ENCODE assay signal across 8 cellular contexts in genomic region chr12:48865141-48865440, GRCh38. TPM values are rescaled to one million over a fixed set of nuclear protein-coding genes. Genes with fewer than 3 reads are reported as not detected.
DNase-seq lines count a peak whose midpoint lies in the region; ATAC-seq, FAIRE-seq and TF ChIP-seq lines count a peak whose summit lies in the region.

No MANE protein-coding gene starts in this region.

- H3K4me2 ChIP-seq in A549 (peak overlapping the region; percentile 84), GM12878 (ENCODE audit: control insufficient read depth, insufficient read depth) (peak overlapping the region; percentile 99)

- H3K4me1 ChIP-seq in A549 (peaks cover 71% of the 10 kb centered on the region), GM12878 (ENCODE audit: control insufficient read depth, insufficient read depth, low read length) (peaks cover 12% of the 10 kb centered on the region)

- no TSS peak for BruUV-seq in GM12878 (replicated peaks; lab: Mats Ljungman, UMichigan)

- H4K20me1 ChIP-seq in GM12878 (ENCODE audit: control insufficient read depth, insufficient read depth), result no peaks in the 10 kb centered on the region

- 14% methylated on average over 4 of the region's 4 CpGs for WGBS in A549 (ENCODE audit: missing lambda C conversion rate)
- WGBS in GM12878 (ENCODE audit: insufficient coverage, insufficient replicate concordance, low lambda C conversion rate, missing lambda C conversion rate), result 1% methylated on average over 4 of the region's 4 CpGs

- SMC1A ChIA-PET in GM12878 (lab: Charles Lee; ENCODE audit: uncharacterized antibody, unreplicated experiment), result interaction anchor here (0.9 to 10.6 kb wide), 10 partner anchors 13 to 245 kb away, joined by 3 to 79 read pairs (median 3); partner anchors contain the start of genes ARF3, DDX23 and LMBR1L

- H2AFZ ChIP-seq in GM12878 (ENCODE audit: control insufficient read depth, low read depth, low read length), result peak overlapping the region; percentile 84

- H3K4me3 ChIP-seq in A549, result peak overlapping the region; percentile 68
- H3K4me3 ChIP-seq in HFF-Myc (replicated peaks; ENCODE audit: low read depth, low read length), result peak overlapping the region; percentile 52
- H3K4me3 ChIP-seq in GM12878, result peak overlapping the region; percentile 79

- intact Hi-C loops in GM12878 (cut with micrococcal nuclease; ENCODE audit: unreplicated experiment), result no loop called here

- ATAC-seq in A549 (peak in 1 of 2 experiments; percentile 32; a peak in 3 of 6 replicates), GM12878 (no peak; the same call in 2 of the 3 replicates), memory B cell (ENCODE audit: low read depth) (no peak), HG03521 (IDR thresholded peaks at IDR 0.05; ENCODE audit: unreplicated experiment) (no peak)

- peak overlapping the region; percentile 94 for H3K4me3 Mint-ChIP-seq in memory B cell

- TF ChIP-seq POLR2A in A549 (IDR thresholded peaks at IDR 0.05; ENCODE audit: low read length) (no peak), GM12878 (IDR thresholded peaks at IDR 0.05; ENCODE audit: low read depth, low read length) (no peak)

- H3K36me3 Mint-ChIP-seq in memory B cell, result peaks cover 7% of the 10 kb centered on the region

- peaks cover 0 to 3% of the 10 kb centered on the region in 2 experiments; a peak in 2 of 4 replicates for H3K36me3 ChIP-seq in GM12878 (ENCODE audit: control insufficient read depth in 2 of 2, insufficient read depth in 2 of 2, low read length in 1 of 2)

- peaks cover 20% of the 10 kb centered on the region for H3K4me1 Mint-ChIP-seq in memory B cell

- RAD21 ChIA-PET in GM12878 (lab: Charles Lee; ENCODE audit: unreplicated experiment), result interaction anchor here (1.0 to 3.4 kb wide), 10 partner anchors 9 to 135 kb away, joined by 3 to 42 read pairs (median 4); partner anchors contain the start of genes ARF3, DDX23 and FKBP11

- in situ Hi-C loops in GM12878 (cut with MboI), result no loop called here

- POLR2A ChIA-PET in A549 (lab: Yijun Ruan, JAX), result interaction anchor here (1.1 to 5.5 kb wide), 14 partner anchors 8 to 265 kb away, joined by 3 to 157 read pairs (median 16); partner anchors contain the start of genes ARF3, DDX23 and FKBP11
- POLR2A ChIA-PET in GM12878 (lab: Charles Lee), result interaction anchor here (0.5 to 5.0 kb wide), 9 partner anchors 7 to 533 kb away, joined by 4 to 52 read pairs (median 8); partner anchors contain the start of gene DDX23

- DNase-seq in A549 (ENCODE audit: low read depth in 1 of 2, low spot score in 1 of 2), result no peak
- no peak for DNase-seq in HFF-Myc (ENCODE audit: extremely low read depth, low read depth)
- DNase-seq in GM12878 (ENCODE audit: low read depth, low spot score), result no peak
- DNase-seq in memory B cell (ENCODE audit: low spot score in 2 of 2), result peak in 1 of 2 donors; percentile 43
- DNase-seq in activated gamma-delta T cell treated with Interleukin-2 at 50 U/mL for 16 hours, result no peak
- DNase-seq in GM19240 (ENCODE audit: insufficient read length, low spot score), result no peak
- DNase-seq in NCI-H446 treated with DMSO at 0.1 percent for 48 hours (lab: John Stamatoyannopoulos, UW), result no peak

- H3K27ac ChIP-seq in A549, result peak overlapping the region; percentile 68 to 86
- H3K27ac ChIP-seq in GM12878 (ENCODE audit: control insufficient read depth, insufficient read depth), result peak overlapping the region; percentile 49

- H3K27me3 ChIP-seq in GM12878 (replicated peaks in 1 of 2; ENCODE audit: control insufficient read depth in 2 of 2, insufficient read depth in 2 of 2, low read length in 1 of 2), result no peaks in the 10 kb centered on the region

- FAIRE-seq in A549 (lab: Jason Lieb, UNC) (no peak), GM12878 (lab: Jason Lieb, UNC) (no peak)

- no peak for TF ChIP-seq RAD21 in A549 (conservative IDR thresholded peaks at IDR 0.05 in 1 of 2, IDR thresholded peaks at IDR 0.05 in 1 of 2)
- TF ChIP-seq RAD21 in GM12878 (IDR thresholded peaks at IDR 0.05; ENCODE audit: insufficient read depth, low read depth, low read length), result no peak

- H3K27me3 Mint-ChIP-seq in memory B cell, result peaks cover 3% of the 10 kb centered on the region

- TF ChIP-seq CTCF in A549 (IDR thresholded peaks at IDR 0.05), result no peak
- no peak for TF ChIP-seq CTCF in HFF-Myc (IDR thresholded peaks at IDR 0.05; ENCODE audit: low read depth, low read length, missing control alignments)
- TF ChIP-seq CTCF in GM12878 (IDR thresholded peaks at IDR 0.05 in 2 of 3, conservative IDR thresholded peaks at IDR 0.05 in 1 of 3; ENCODE audit: control insufficient read depth in 2 of 3, extremely low read depth in 1 of 3, insufficient read depth in 1 of 3, low read depth in 3 of 3, low read length in 3 of 3), result no peak

- H3K9me3 Mint-ChIP-seq in memory B cell, result no peaks in the 10 kb centered on the region

- peak overlapping the region; percentile 73 for H3K9ac ChIP-seq in GM12878 (ENCODE audit: control insufficient read depth, insufficient read depth, low read length)

- TF ChIP-seq EP300 in A549 (IDR thresholded peaks at IDR 0.05) (no peak), GM12878 (IDR thresholded peaks at IDR 0.05; ENCODE audit: borderline replicate concordance in 1 of 2, control insufficient read depth in 1 of 2, low read depth in 2 of 2, low read length in 2 of 2) (no peak)

- CTCF ChIA-PET in A549 (lab: Yijun Ruan, JAX), result interaction anchor here (0.8 to 33.1 kb wide), 6 partner anchors 3 to 132 kb away, joined by 3 to 1365 read pairs (median 157); partner anchors contain the start of genes DDX23, FKBP11 and RND1
- CTCF ChIA-PET in GM12878 (lab: Yijun Ruan, JAX), result interaction anchor here (0.6 to 9.9 kb wide), 14 partner anchors 11 to 199 kb away, joined by 3 to 135 read pairs (median 3); partner anchors contain the start of genes DDX23 and FKBP11

- H3K9me3 ChIP-seq in A549 (no peaks in the 10 kb centered on the region), GM12878 (replicated peaks; ENCODE audit: control insufficient read depth, insufficient read depth, low read length) (no peaks in the 10 kb centered on the region)

- peak overlapping the region; percentile 84 for H3K27ac Mint-ChIP-seq in memory B cell

- H3K79me2 ChIP-seq in GM12878 (ENCODE audit: control insufficient read depth, insufficient read depth, low read length), result peaks cover 6% of the 10 kb centered on the region

RNA-seq across cellular contexts. Expression of gene RND1, which starts 0.6 kb away (rescaled TPM):
- polyA plus RNA-seq in A549 (2011; rRNA removed) (37.8 and 54.5 TPM in 2 replicates), A549 (2017; fragmentation: RNase III; extraction: RNeasy Plus Mini Kit Qiagen cat#74134 plus additional on column Dnase treatment) (16.8 to 28.7 TPM (median 26.5 TPM) in 3 replicates), GM12878 (2011; rRNA removed) (3.7 and 5.1 TPM in 2 replicates), GM12878 (2014; fragmentation: Illumina TruSeq; extraction: Trizol) (3.3 and 3.7 TPM in 2 replicates), GM12878 (2014; fragmentation: Nextera tagmentation; extraction: Ambion mirVana) (under 1 TPM; 0.24 to 0.42 TPM), GM12878 (2014; rRNA removed) (3.2 and 3.6 TPM in 2 replicates), GM12878 (2016; fragmentation: Nextera tagmentation; extraction: Ambion mirVana) (1 to 10 TPM; 1.1 to 1.5 TPM)
- 40.9 and 56.4 TPM in 2 replicates for polyA plus RNA-seq in A549 (2012; cell fraction: cytosol; rRNA removed)
- polyA plus RNA-seq in A549 (2012; cell fraction: nucleus; rRNA removed), result 52.9 and 85.6 TPM in 2 replicates
- 59.3 and 68.2 TPM in 2 replicates for polyA minus RNA-seq in A549 (2011; rRNA and poly(A)+ RNA removed)
- total RNA-seq in GM12878 (2013; cell fraction: nucleolus; rRNA removed), result 6.2 and 8.6 TPM in 2 replicates
- total RNA-seq in GM12878 (2014; rRNA removed) (1.5 and 2.0 TPM in 2 replicates), GM12878 (2014; rRNA removed; fragmentation: Illumina TruSeq; extraction: Trizol) (1.2 and 1.3 TPM in 2 replicates), GM12878 (2021) (3.8 and 4.2 TPM in 2 replicates)
- polyA plus RNA-seq in GM12878 (2011; ENCODE audit: low read depth), result 2.8 TPM
- polyA plus RNA-seq in GM12878 (2011; cell fraction: cytosol; rRNA removed), result 4.1 and 6.2 TPM in 2 replicates
- 4.6 and 5.0 TPM in 2 replicates for polyA plus RNA-seq in GM12878 (2011; cell fraction: nucleus; rRNA removed)
- 4.1 and 5.2 TPM in 2 replicates for polyA plus RNA-seq in GM12878 (2012)
- polyA minus RNA-seq in GM12878 (2011; rRNA and poly(A)+ RNA removed), result 5.3 and 9.8 TPM in 2 replicates
- 2.3 and 6.7 TPM in 2 replicates for polyA minus RNA-seq in GM12878 (2011; cell fraction: cytosol; rRNA and poly(A)+ RNA removed)
- polyA minus RNA-seq in GM12878 (2011; cell fraction: nucleus; rRNA and poly(A)+ RNA removed), result 6.5 and 11.0 TPM in 2 replicates

RNA-seq across cellular contexts. Expression of gene DDX23, which starts 13.1 kb away (rescaled TPM):
- polyA plus RNA-seq in A549 (2011; rRNA removed) (132 TPM in 2 replicates), A549 (2017; fragmentation: RNase III; extraction: RNeasy Plus Mini Kit Qiagen cat#74134 plus additional on column Dnase treatment) (112 to 119 TPM (median 116 TPM) in 3 replicates), GM12878 (2011; rRNA removed) (68.4 and 73.1 TPM in 2 replicates), GM12878 (2014; fragmentation: Illumina TruSeq; extraction: Trizol) (107 and 112 TPM in 2 replicates), GM12878 (2014; fragmentation: Nextera tagmentation; extraction: Ambion mirVana) (10 to 100 TPM; 25.8 to 36.3 TPM), GM12878 (2014; rRNA removed) (79.2 and 83.3 TPM in 2 replicates), GM12878 (2016; fragmentation: Nextera tagmentation; extraction: Ambion mirVana) (10 to 100 TPM; 71.1 to 73.4 TPM)
- 96.9 and 97.8 TPM in 2 replicates for polyA plus RNA-seq in A549 (2012; cell fraction: cytosol; rRNA removed)
- polyA plus RNA-seq in A549 (2012; cell fraction: nucleus; rRNA removed), result 129 and 169 TPM in 2 replicates
- 96.4 and 97.5 TPM in 2 replicates for polyA minus RNA-seq in A549 (2011; rRNA and poly(A)+ RNA removed)
- 138 and 143 TPM in 2 replicates for total RNA-seq in GM12878 (2013; cell fraction: nucleolus; rRNA removed)
- total RNA-seq in GM12878 (2014; rRNA removed) (80.3 and 81.4 TPM in 2 replicates), GM12878 (2014; rRNA removed; fragmentation: Illumina TruSeq; extraction: Trizol) (86.2 and 91.8 TPM in 2 replicates), GM12878 (2021) (82.7 and 95.2 TPM in 2 replicates)
- polyA plus RNA-seq in GM12878 (2011; ENCODE audit: low read depth), result 43.2 TPM
- 73.8 and 82.6 TPM in 2 replicates for polyA plus RNA-seq in GM12878 (2011; cell fraction: cytosol; rRNA removed)
- polyA plus RNA-seq in GM12878 (2011; cell fraction: nucleus; rRNA removed), result 198 and 212 TPM in 2 replicates
- 70.7 and 86.6 TPM in 2 replicates for polyA plus RNA-seq in GM12878 (2012)
- polyA minus RNA-seq in GM12878 (2011; rRNA and poly(A)+ RNA removed), result 59.7 and 62.5 TPM in 2 replicates
- 22.4 and 24.2 TPM in 2 replicates for polyA minus RNA-seq in GM12878 (2011; cell fraction: cytosol; rRNA and poly(A)+ RNA removed)
- 33.2 and 46.3 TPM in 2 replicates for polyA minus RNA-seq in GM12878 (2011; cell fraction: nucleus; rRNA and poly(A)+ RNA removed)

RNA-seq across cellular contexts. Expression of gene CACNB3, which starts 46.8 kb away (rescaled TPM):
- polyA plus RNA-seq in A549 (2011; rRNA removed) (12.9 and 15.4 TPM in 2 replicates), A549 (2017; fragmentation: RNase III; extraction: RNeasy Plus Mini Kit Qiagen cat#74134 plus additional on column Dnase treatment) (17.2 to 25.8 TPM (median 23.9 TPM) in 3 replicates), GM12878 (2011; rRNA removed) (3.8 and 5.0 TPM in 2 replicates), GM12878 (2014; fragmentation: Illumina TruSeq; extraction: Trizol) (1.00 and 1.5 TPM in 2 replicates), GM12878 (2014; fragmentation: Nextera tagmentation; extraction: Ambion mirVana) (under 1 TPM; 0.80 to 0.86 TPM), GM12878 (2014; rRNA removed) (1.9 and 2.3 TPM in 2 replicates), GM12878 (2016; fragmentation: Nextera tagmentation; extraction: Ambion mirVana) (1 to 10 TPM in 1 of 2 experiments, under 1 TPM in 1; 0.78 to 2.1 TPM)
- 15.7 and 22.0 TPM in 2 replicates for polyA plus RNA-seq in A549 (2012; cell fraction: cytosol; rRNA removed)
- 46.7 and 47.9 TPM in 2 replicates for polyA plus RNA-seq in A549 (2012; cell fraction: nucleus; rRNA removed)
- polyA minus RNA-seq in A549 (2011; rRNA and poly(A)+ RNA removed), result 20.3 and 25.5 TPM in 2 replicates
- total RNA-seq in GM12878 (2013; cell fraction: nucleolus; rRNA removed), result 11.6 and 12.2 TPM in 2 replicates
- total RNA-seq in GM12878 (2014; rRNA removed) (1.0 and 1.3 TPM in 2 replicates), GM12878 (2014; rRNA removed; fragmentation: Illumina TruSeq; extraction: Trizol) (0.83 and 1.9 TPM in 2 replicates), GM12878 (2021) (2.6 and 2.7 TPM in 2 replicates)
- 1.9 TPM for polyA plus RNA-seq in GM12878 (2011; ENCODE audit: low read depth)
- 3.2 and 4.7 TPM in 2 replicates for polyA plus RNA-seq in GM12878 (2011; cell fraction: cytosol; rRNA removed)
- 34.8 and 42.9 TPM in 2 replicates for polyA plus RNA-seq in GM12878 (2011; cell fraction: nucleus; rRNA removed)
- polyA plus RNA-seq in GM12878 (2012), result 4.2 and 4.4 TPM in 2 replicates
- polyA minus RNA-seq in GM12878 (2011; rRNA and poly(A)+ RNA removed), result 2.3 and 4.2 TPM in 2 replicates
- polyA minus RNA-seq in GM12878 (2011; cell fraction: cytosol; rRNA and poly(A)+ RNA removed), result 3.1 and 4.1 TPM in 2 replicates
- polyA minus RNA-seq in GM12878 (2011; cell fraction: nucleus; rRNA and poly(A)+ RNA removed), result 6.8 and 8.8 TPM in 2 replicates
